8 cellular contexts compared by ENCODE assay signal in the genomic region with DNA sequence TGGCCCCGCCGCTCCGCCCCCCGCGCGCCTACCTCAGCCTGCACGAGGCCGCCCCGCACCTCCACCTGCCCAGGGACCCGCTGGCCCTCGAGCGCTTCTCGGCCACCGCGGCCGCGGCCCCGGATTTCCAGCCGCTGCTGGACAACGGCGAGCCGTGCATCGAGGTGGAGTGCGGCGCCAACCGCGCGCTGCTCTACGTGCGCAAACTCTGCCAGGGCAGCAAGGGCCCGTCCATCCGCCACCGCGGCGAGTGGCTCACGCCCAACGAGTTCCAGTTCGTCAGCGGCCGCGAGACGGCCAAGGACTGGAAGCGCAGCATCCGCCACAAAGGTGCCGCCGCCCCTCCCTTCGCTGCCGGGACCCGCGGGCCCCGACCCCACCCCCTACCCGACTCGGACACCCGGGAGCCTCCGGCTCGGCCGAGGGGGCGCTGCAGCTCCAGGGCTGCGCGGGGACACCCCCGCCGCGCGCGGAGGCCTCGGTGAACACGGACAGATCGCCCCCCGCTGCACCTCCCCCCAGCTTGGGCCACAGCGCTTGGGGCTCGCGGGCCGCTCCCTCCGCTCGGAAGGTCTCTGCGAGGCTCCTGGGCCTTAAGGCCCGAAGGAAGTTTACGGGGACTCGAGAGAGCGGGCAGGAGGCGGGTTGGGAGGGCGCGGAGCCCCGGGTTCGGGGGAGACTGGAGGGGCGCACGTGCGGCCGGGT. TPM values are rescaled to one million over a fixed set of nuclear protein-coding genes. Genes with fewer than 3 reads are reported as not detected.
DNase-seq lines count a peak whose midpoint lies in the region; ATAC-seq and TF ChIP-seq lines count a peak whose summit lies in the region.

No MANE protein-coding gene starts in this region.

- H3K27ac ChIP-seq in prostate gland: peak overlapping the region in 1 of 2 donors; percentile 38

- peaks cover 16% of the 10 kb centered on the region for H3K4me1 ChIP-seq in prostate gland (replicated peaks)

- no peak for TF ChIP-seq CTCF in epithelial cell of proximal tubule (conservative IDR thresholded peaks at IDR 0.05; ENCODE audit: low read depth, low read length)
- peak in 1 of 4 experiments; percentile 19 for TF ChIP-seq CTCF in prostate gland (IDR thresholded peaks at IDR 0.05)

- 1% methylated on average over 68 of the region's 89 CpGs for WGBS in prostate gland

- no peaks in the 10 kb centered on the region for H3K27me3 ChIP-seq in prostate gland (replicated peaks; ENCODE audit: insufficient read depth)

- DNase-seq in EH (ENCODE audit: low read depth) (peak; percentile 65), NCI-H69 (lab: John Stamatoyannopoulos, UW) (peak; percentile 61), epithelial cell of proximal tubule (ENCODE audit: low read depth) (no peak), prostate gland (ENCODE audit: low spot score) (no peak), hepatic stellate cell (ENCODE audit: low spot score) (no peak), cerebellar cortex (ENCODE audit: low spot score) (no peak), H4 (ENCODE audit: low spot score) (no peak)

- intact Hi-C loops in prostate gland (cut with DNase I): no loop called here

- no peaks in the 10 kb centered on the region for H3K9me3 ChIP-seq in prostate gland

- TF ChIP-seq POLR2A in prostate gland (IDR thresholded peaks at IDR 0.05): no peak

- no peaks in the 10 kb centered on the region for H3K36me3 ChIP-seq in prostate gland

- H3K4me3 ChIP-seq in epithelial cell of proximal tubule (ENCODE audit: low read depth, low read length) (peak overlapping the region; percentile 49), prostate gland (peak overlapping the region; percentile 39 to 53)

- ATAC-seq in GM21717 (IDR thresholded peaks at IDR 0.05; ENCODE audit: unreplicated experiment): no peak

RNA-seq across cellular contexts. Expression of gene SAMD11, which starts 1.0 kb away (rescaled TPM):
- total RNA-seq in epithelial cell of proximal tubule (0.51 and 3.5 TPM in 2 replicates), prostate gland (10 to 100 TPM in 1 of 2 donors, 1 to 10 TPM in 1; 4.5 to 61.6 TPM)
- total RNA-seq in H4 (2014; rRNA removed; shearing (Covaris generic)): 39.7 and 116 TPM in 2 replicates

RNA-seq across cellular contexts. Expression of gene NOC2L, which starts 34.3 kb away (rescaled TPM):
- total RNA-seq in epithelial cell of proximal tubule (73.9 and 132 TPM in 2 replicates), prostate gland (10 to 100 TPM; 43.2 to 65.5 TPM)
- 78.4 and 90.7 TPM in 2 replicates for total RNA-seq in H4 (2014; rRNA removed; shearing (Covaris generic))

RNA-seq across cellular contexts. Expression of gene KLHL17, which starts 35.6 kb away (rescaled TPM):
- total RNA-seq in epithelial cell of proximal tubule: 11.9 and 33.3 TPM in 2 replicates
- 10 to 100 TPM; 10.9 to 24.5 TPM for total RNA-seq in prostate gland
- total RNA-seq in H4 (2014; rRNA removed; shearing (Covaris generic)): 1.9 and 5.7 TPM in 2 replicates

RNA-seq across cellular contexts. Expression of gene PLEKHN1, which starts 41.5 kb away (rescaled TPM):
- total RNA-seq in epithelial cell of proximal tubule (3.1 and 6.8 TPM in 2 replicates), prostate gland (1 to 10 TPM; 1.4 to 6.4 TPM)
- 0.08 and 1.2 TPM in 2 replicates for total RNA-seq in H4 (2014; rRNA removed; shearing (Covaris generic))

RNA-seq across cellular contexts. Expression of gene PERM1, which starts 57.1 kb away (rescaled TPM):
- not detected in 2 replicates for total RNA-seq in epithelial cell of proximal tubule
- 1 to 10 TPM in 1 of 2 donors, under 1 TPM in 1; 0.80 to 3.9 TPM for total RNA-seq in prostate gland
- 0.19 TPM in 1 of 2 replicates, not detected in the other for total RNA-seq in H4 (2014; rRNA removed; shearing (Covaris generic))

Comparison
In these comparisons a context has a peak if more than half of its experiments do, and no peak if none do; other contexts are left out.
1. DNase-seq: peak in EH (single experiment) and NCI-H69 (single experiment); none in epithelial cell of proximal tubule (single experiment), prostate gland (single experiment), hepatic stellate cell (single experiment), cerebellar cortex (single experiment) and H4 (single experiment).